In genomic region chr17:63998721-63999679, GRCh38 we compare ENCODE assay signal across 10 cellular contexts. TPM values are rescaled to one million over a fixed set of nuclear protein-coding genes. Genes with fewer than 3 reads are reported as not detected.
DNase-seq lines count a peak whose midpoint lies in the region; ATAC-seq and TF ChIP-seq lines count a peak whose summit lies in the region.
"Had no signal": no experiment of that assay in that cellular context is flagged by ENCODE, and none has a peak within 500 bp of the region (broad histone marks: within the 10 kb centered on the region; RNA-seq: fewer than 3 reads in every experiment).

No MANE protein-coding gene starts in this region.

- H3K36me3 ChIP-seq in left lung, result peaks cover 0 to 19% of the 10 kb centered on the region in 2 donors
- H3K36me3 ChIP-seq: SJSA1 had no signal

- peak; percentile 27 for DNase-seq in activated naive CD4-positive, alpha-beta T cell treated with Interleukin-2 at 50 U/mL for 16 hours
- DNase-seq in activated naive CD4-positive, alpha-beta T cell treated with anti-CD3 and anti-CD28 coated beads, Interleukin-2, amount 50 U/mL, for 16 hours, result no peak
- no peak for DNase-seq in activated naive CD8-positive, alpha-beta T cell treated with anti-CD3 and anti-CD28 coated beads for 36 hours
- no peak for DNase-seq in left lung
- no peak for DNase-seq in type B pancreatic cell (ENCODE audit: extremely low spot score, unreplicated experiment)
- DNase-seq in inferior parietal cortex (ENCODE audit: extremely low spot score), result no peak
- DNase-seq in NCI-H146 (lab: John Stamatoyannopoulos, UW), result no peak
- no peak for DNase-seq in pons (ENCODE audit: low spot score)

- H3K36me3 Mint-ChIP-seq in activated naive CD8-positive, alpha-beta T cell treated with anti-CD3 and anti-CD28 coated beads for 36 hours, result peaks cover 2% of the 10 kb centered on the region
- H3K36me3 Mint-ChIP-seq in type B pancreatic cell, result no peaks in the 10 kb centered on the region

- H3K9me3 ChIP-seq in left lung, result no peaks in the 10 kb centered on the region
- H3K9me3 ChIP-seq: SJSA1 had no signal

- TF ChIP-seq CTCF in left lung (IDR thresholded peaks at IDR 0.05), result no peak
- no peak for TF ChIP-seq CTCF in type B pancreatic cell (conservative IDR thresholded peaks at IDR 0.05)

- peak overlapping the region; percentile 46 for H3K27ac Mint-ChIP-seq in activated naive CD8-positive, alpha-beta T cell treated with anti-CD3 and anti-CD28 coated beads for 36 hours
- H3K27ac Mint-ChIP-seq in type B pancreatic cell, result no peak overlapping the region

- H3K4me3 Mint-ChIP-seq in activated naive CD8-positive, alpha-beta T cell treated with anti-CD3 and anti-CD28 coated beads for 36 hours, result peak overlapping the region; percentile 89
- H3K4me3 Mint-ChIP-seq in type B pancreatic cell, result peak overlapping the region; percentile 74

- no peak overlapping the region for H3K27ac ChIP-seq in left lung
- H3K27ac ChIP-seq: SJSA1 had no signal

- no peak for ATAC-seq in left lung

- H3K4me1 ChIP-seq in left lung, result peaks cover 22 to 44% of the 10 kb centered on the region in 2 donors

- intact Hi-C loops in left lung (cut with DNase I), result no loop called here

- peak overlapping the region; percentile 54 to 57 for H3K4me3 ChIP-seq in left lung

- H3K27me3 Mint-ChIP-seq in activated naive CD8-positive, alpha-beta T cell treated with anti-CD3 and anti-CD28 coated beads for 36 hours, result no peaks in the 10 kb centered on the region
- H3K27me3 Mint-ChIP-seq in type B pancreatic cell, result peaks cover 41% of the 10 kb centered on the region

- peaks cover 20% of the 10 kb centered on the region for H3K4me1 Mint-ChIP-seq in activated naive CD8-positive, alpha-beta T cell treated with anti-CD3 and anti-CD28 coated beads for 36 hours
- no peaks in the 10 kb centered on the region for H3K4me1 Mint-ChIP-seq in type B pancreatic cell (ENCODE audit: unreplicated experiment)

- peaks cover 3 to 38% of the 10 kb centered on the region in 2 donors for H3K27me3 ChIP-seq in left lung

- no peaks in the 10 kb centered on the region for H3K9me3 Mint-ChIP-seq in activated naive CD8-positive, alpha-beta T cell treated with anti-CD3 and anti-CD28 coated beads for 36 hours
- H3K9me3 Mint-ChIP-seq in type B pancreatic cell, result no peaks in the 10 kb centered on the region

RNA-seq across cellular contexts. Expression of gene PRR29, which starts 0.8 kb away (rescaled TPM):
- under 1 TPM; 0.36 to 0.93 TPM for total RNA-seq in activated naive CD8-positive, alpha-beta T cell treated with anti-CD3 and anti-CD28 coated beads for 36 hours
- total RNA-seq in left lung, result 1 to 10 TPM; 1.0 to 5.0 TPM
- 0.45 and 4.2 TPM in 2 replicates for total RNA-seq in type B pancreatic cell (ENCODE audit: low replicate concordance)

RNA-seq across cellular contexts. Expression of gene ICAM2, which starts 21.4 kb away (rescaled TPM):
- total RNA-seq in activated naive CD8-positive, alpha-beta T cell treated with anti-CD3 and anti-CD28 coated beads for 36 hours, result 10 to 100 TPM; 52.9 to 54.5 TPM
- total RNA-seq in left lung (10 to 100 TPM; 32.3 to 46.9 TPM), type B pancreatic cell (ENCODE audit: low replicate concordance) (1.2 TPM in 1 of 2 replicates, not detected in the other)

RNA-seq across cellular contexts. Expression of gene SCN4A, which starts 26.3 kb away (rescaled TPM):
- under 1 TPM; 0.14 to 0.31 TPM for total RNA-seq in activated naive CD8-positive, alpha-beta T cell treated with anti-CD3 and anti-CD28 coated beads for 36 hours
- total RNA-seq in left lung (under 1 TPM; 0.05 to 0.17 TPM), type B pancreatic cell (ENCODE audit: low replicate concordance) (0.39 TPM in 1 of 2 replicates, not detected in the other)
- total RNA-seq: lung microvascular endothelial cell, SJSA1 had no signal

Comparison
In these comparisons a context has a peak if more than half of its experiments do, and no peak if none do; other contexts are left out.
1. RNA of gene ICAM2, which starts 21.4 kb away (total RNA-seq): 52.9 to 54.5 TPM in activated naive CD8-positive, alpha-beta T cell treated with anti-CD3 and anti-CD28 coated beads for 36 hours and 32.3 to 46.9 TPM in left lung; 1.2 TPM in type B pancreatic cell; every median in the first group is over 10 times any median in the second.